Comparison of ENCODE assay signal across 9 cellular contexts in the genomic region with DNA sequence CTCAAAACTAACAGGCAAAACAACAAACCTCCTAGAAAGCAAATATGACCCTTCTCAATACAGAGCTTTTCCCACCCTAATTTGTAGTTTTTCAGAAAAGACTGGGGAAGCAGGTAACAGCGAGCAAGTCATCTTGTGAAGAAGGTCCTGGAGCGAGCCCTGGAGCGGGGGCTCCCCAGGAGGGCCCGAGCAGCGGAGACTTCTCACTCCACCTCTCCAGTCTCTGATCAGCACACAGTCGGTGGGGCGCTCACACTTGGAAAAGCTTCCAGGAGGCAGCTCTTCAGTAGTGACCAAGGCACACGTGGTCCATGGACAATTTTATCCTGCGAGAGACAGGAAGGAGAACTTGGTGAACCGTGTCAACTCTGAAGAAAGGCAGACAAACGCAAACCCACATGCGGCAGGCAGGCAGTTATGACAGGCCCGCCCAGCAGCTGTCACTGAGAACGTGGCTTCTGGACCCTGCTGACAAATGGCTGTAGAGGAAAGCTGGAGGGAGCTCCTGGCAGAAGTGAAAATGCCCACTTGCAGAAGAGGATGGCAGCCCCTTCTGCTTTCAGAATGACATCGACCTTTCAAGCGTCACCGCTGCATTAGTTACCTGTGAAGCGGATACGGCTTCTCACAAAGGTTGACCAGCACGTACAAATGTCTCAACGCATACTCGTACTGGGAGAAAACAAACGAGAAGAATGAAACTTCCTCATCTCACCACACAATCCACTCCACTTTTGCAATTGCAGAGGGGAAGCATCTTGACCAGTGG. TPM values are rescaled to one million over a fixed set of nuclear protein-coding genes. Genes with fewer than 3 reads are reported as not detected.
DNase-seq lines count a peak whose midpoint lies in the region; ATAC-seq and TF ChIP-seq lines count a peak whose summit lies in the region.
"Had no signal": no experiment of that assay in that cellular context is flagged by ENCODE, and none has a peak within 500 bp of the region (broad histone marks: within the 10 kb centered on the region; RNA-seq: fewer than 3 reads in every experiment).

No MANE protein-coding gene starts in this region.

- no peaks in the 10 kb centered on the region for H3K9me3 ChIP-seq in suprapubic skin
- H3K9me3 ChIP-seq in CD4-positive, alpha-beta T cell (ENCODE audit: control insufficient read depth, low read length), result no peaks in the 10 kb centered on the region

- H3K27ac Mint-ChIP-seq in CD4-positive, alpha-beta T cell, result no peak overlapping the region

- intact Hi-C loops in CD4-positive, alpha-beta T cell (cut with DNase I, micrococcal nuclease), result no loop called here

- H3K4me1 Mint-ChIP-seq in CD4-positive, alpha-beta T cell (ENCODE audit: low read depth), result no peaks in the 10 kb centered on the region

- H3K4me3 ChIP-seq in suprapubic skin, result no peak overlapping the region

- DNase-seq in NCI-H69 (lab: John Stamatoyannopoulos, UW) (peak; percentile 20), midbrain (lab: John Stamatoyannopoulos, UW) (peak; percentile 25), left lobe of liver (ENCODE audit: low spot score) (no peak), suprapubic skin (ENCODE audit: low spot score in 2 of 2) (no peak), DMS 273 treated with DMSO at 0.1 percent for 48 hours (lab: John Stamatoyannopoulos, UW) (no peak)
- DNase-seq in CD4-positive, alpha-beta T cell, result no peak

- 86% methylated on average over 22 of the region's 23 CpGs for WGBS in suprapubic skin

- peaks cover 43% of the 10 kb centered on the region for H3K36me3 ChIP-seq in suprapubic skin

- no peak overlapping the region for H3K27ac ChIP-seq in suprapubic skin
- H3K27ac ChIP-seq in CD4-positive, alpha-beta T cell (ENCODE audit: low read depth, low read length), result no peak overlapping the region

- no peaks in the 10 kb centered on the region for H3K9me3 Mint-ChIP-seq in CD4-positive, alpha-beta T cell

- no peak overlapping the region for H3K4me3 Mint-ChIP-seq in CD4-positive, alpha-beta T cell

- H3K27me3 Mint-ChIP-seq in CD4-positive, alpha-beta T cell, result no peaks in the 10 kb centered on the region

- no peak for TF ChIP-seq CTCF in suprapubic skin (IDR thresholded peaks at IDR 0.05)
- TF ChIP-seq CTCF in CD4-positive, alpha-beta T cell (IDR thresholded peaks at IDR 0.05), result no peak

- H3K27me3 ChIP-seq in suprapubic skin, result no peaks in the 10 kb centered on the region
- no peaks in the 10 kb centered on the region for H3K27me3 ChIP-seq in CD4-positive, alpha-beta T cell (ENCODE audit: control insufficient read depth, insufficient read depth, low read length)

- CTCF ChIA-PET in CD4-positive, alpha-beta T cell (lab: Charles Lee), result no interaction called here

- no peak for TF ChIP-seq EP300 in suprapubic skin (IDR thresholded peaks at IDR 0.05)

- POLR2A ChIA-PET in CD4-positive, alpha-beta T cell (lab: Charles Lee), result no interaction called here

- TF ChIP-seq POLR2A in suprapubic skin (IDR thresholded peaks at IDR 0.05), result no peak

- H3K36me3 Mint-ChIP-seq in CD4-positive, alpha-beta T cell (ENCODE audit: low read depth), result peaks cover 23% of the 10 kb centered on the region

- no peaks in the 10 kb centered on the region for H3K4me1 ChIP-seq in suprapubic skin

- ATAC-seq in GM18858 (IDR thresholded peaks at IDR 0.05; ENCODE audit: unreplicated experiment) (peak; percentile 87), HG02642 (IDR thresholded peaks at IDR 0.05; ENCODE audit: poor library complexity, unreplicated experiment) (peak; percentile 95), left lobe of liver (no peak)
- ATAC-seq in CD4-positive, alpha-beta T cell (ENCODE audit: poor library complexity), result no peak
- ATAC-seq: HCT116 had no signal

RNA-seq across cellular contexts. Expression of a gene that starts 44.2 kb away (rescaled TPM):
- total RNA-seq in left lobe of liver (47.0 TPM), suprapubic skin (10 to 100 TPM; 35.8 to 41.9 (median 39.2) TPM)
- 1 to 10 TPM; 4.5 to 4.9 TPM for total RNA-seq in CD4-positive, alpha-beta T cell

Comparison
In these comparisons a context has a peak if more than half of its experiments do, and no peak if none do; other contexts are left out.
1. ATAC-seq: peak in GM18858 (single experiment) and HG02642 (single experiment); none in left lobe of liver (single experiment) and CD4-positive, alpha-beta T cell (single experiment).
2. DNase-seq: peak in NCI-H69 (single experiment) and midbrain (single experiment); none in left lobe of liver (single experiment), suprapubic skin (0 of 2), CD4-positive, alpha-beta T cell (0 of 10) and DMS 273 treated with DMSO at 0.1 percent for 48 hours (single experiment).